13 cellular contexts compared by ENCODE assay signal in genomic region chr2:117523267-117523666, GRCh38.
DNase-seq lines count a peak whose midpoint lies in the region; ATAC-seq and TF ChIP-seq lines count a peak whose summit lies in the region.
"Had no signal": no experiment of that assay in that cellular context is flagged by ENCODE, and none has a peak within 500 bp of the region (broad histone marks: within the 10 kb centered on the region; RNA-seq: fewer than 3 reads in every experiment).

No MANE protein-coding gene starts in this region.

- intact Hi-C loops in A673 (cut with micrococcal nuclease; ENCODE audit: unreplicated experiment) = no loop called here

- DNase-seq in A673 (ENCODE audit: low spot score) (peak; percentile 14), NCI-H1048 (lab: John Stamatoyannopoulos, UW) (peak; percentile 16), RPMI8226 (peak; percentile 94), kidney epithelial cell (ENCODE audit: low read depth) (peak; percentile 19), smooth muscle cell (lab: John Stamatoyannopoulos, UW; ENCODE audit: unreplicated experiment) (no peak), NCI-H446 treated with DMSO at 0.1 percent for 48 hours (lab: John Stamatoyannopoulos, UW) (no peak), neuronal stem cell (ENCODE audit: low spot score) (no peak)
- DNase-seq: activated T-cell treated with anti-CD3 and anti-CD28 coated beads, Interleukin-2, amount 50 U/mL, for 48 hours; effector memory CD8-positive, alpha-beta T cell; GM23248; stimulated activated naive CD4-positive, alpha-beta T cell; T-cell had no signal

- no peak for ATAC-seq in HG03175 (IDR thresholded peaks at IDR 0.05; ENCODE audit: unreplicated experiment)
- ATAC-seq: effector memory CD8-positive, alpha-beta T cell; T-cell had no signal

- H3K4me1 ChIP-seq in A673 (ENCODE audit: insufficient read depth, low read length, poor library complexity, severe bottlenecking) (no peaks in the 10 kb centered on the region), smooth muscle cell (ENCODE audit: low read depth) (no peaks in the 10 kb centered on the region), neuronal stem cell (ENCODE audit: control insufficient read depth in 2 of 2, insufficient read depth in 1 of 2, low read depth in 1 of 2, low read length in 2 of 2) (no peaks in the 10 kb centered on the region)

- no peak overlapping the region for H4K91ac ChIP-seq in neuronal stem cell (ENCODE audit: low read depth, low read length, poor library complexity)

- H3K4me3 ChIP-seq in A673 (ENCODE audit: low read depth, low read length, poor library complexity, severe bottlenecking) (no peak overlapping the region), kidney epithelial cell (ENCODE audit: low read depth, low read length) (no peak overlapping the region), smooth muscle cell (no peak overlapping the region), neuronal stem cell (ENCODE audit: low read length in 2 of 2) (no peak overlapping the region)
- H3K4me3 ChIP-seq: GM23248 had no signal

- H3K27ac ChIP-seq in A673 (ENCODE audit: low read depth, low read length, poor library complexity, severe bottlenecking) (no peak overlapping the region), smooth muscle cell (ENCODE audit: low read depth) (no peak overlapping the region), neuronal stem cell (replicated peaks; ENCODE audit: low read length) (no peak overlapping the region)
- H3K27ac ChIP-seq: GM23248 had no signal

- no TSS peak for BruUV-seq in A673 (replicated peaks; lab: Mats Ljungman, UMichigan)

- H2BK15ac ChIP-seq in neuronal stem cell (ENCODE audit: low read length) = no peak overlapping the region

- POLR2A ChIA-PET in A673 (lab: Charles Lee; ENCODE audit: low non-redundant PET) = no interaction called here

- no peaks in the 10 kb centered on the region for H3K9me3 ChIP-seq in A673 (ENCODE audit: low read depth, low read length, poor library complexity, severe bottlenecking)
- H3K9me3 ChIP-seq in smooth muscle cell (replicated peaks; ENCODE audit: low read depth) = no peaks in the 10 kb centered on the region
- peaks cover 0 to 2% of the 10 kb centered on the region in 2 donors for H3K9me3 ChIP-seq in neuronal stem cell (replicated peaks in 1 of 2; ENCODE audit: control insufficient read depth in 2 of 2, insufficient read depth in 1 of 2, low read depth in 1 of 2, low read length in 2 of 2)

- H3K79me2 ChIP-seq in smooth muscle cell (ENCODE audit: low read depth) = no peaks in the 10 kb centered on the region

- H2AK5ac ChIP-seq in neuronal stem cell (ENCODE audit: low read depth, low read length) = no peak overlapping the region

- H3K9ac ChIP-seq in smooth muscle cell (ENCODE audit: low read depth) (no peak overlapping the region), neuronal stem cell (ENCODE audit: low read depth, low read length, poor library complexity) (no peak overlapping the region)
- H3K9ac ChIP-seq: GM23248 had no signal

- no peak overlapping the region for H3K4ac ChIP-seq in neuronal stem cell (ENCODE audit: low read length)

- H3K4me2 ChIP-seq in smooth muscle cell (no peak overlapping the region), neuronal stem cell (ENCODE audit: insufficient read depth, low read length, poor library complexity, severe bottlenecking) (no peak overlapping the region)

- no peak overlapping the region for H3K23ac ChIP-seq in neuronal stem cell (ENCODE audit: low read depth, low read length, poor library complexity)

- H3K18ac ChIP-seq in neuronal stem cell (ENCODE audit: low read length) = no peak overlapping the region

- no peak overlapping the region for H2AFZ ChIP-seq in smooth muscle cell (ENCODE audit: low read depth)
- H2AFZ ChIP-seq in neuronal stem cell (ENCODE audit: low read length) = no peak overlapping the region
- H2AFZ ChIP-seq: GM23248 had no signal

- H2BK120ac ChIP-seq in neuronal stem cell (ENCODE audit: low read depth, low read length) = no peak overlapping the region

- no peaks in the 10 kb centered on the region for H3K79me1 ChIP-seq in neuronal stem cell (ENCODE audit: low read depth, low read length)

- H3K36me3 ChIP-seq in A673 (ENCODE audit: insufficient read depth, low read length, poor library complexity, severe bottlenecking) (no peaks in the 10 kb centered on the region), kidney epithelial cell (ENCODE audit: control insufficient read depth, insufficient read depth, low read length) (no peaks in the 10 kb centered on the region), smooth muscle cell (ENCODE audit: low read depth) (no peaks in the 10 kb centered on the region), neuronal stem cell (replicated peaks in 1 of 2; ENCODE audit: control insufficient read depth in 2 of 2, insufficient read depth in 2 of 2, low read length in 2 of 2) (no peaks in the 10 kb centered on the region)

- CTCF ChIA-PET in A673 (lab: Charles Lee) = no interaction called here

- no peak overlapping the region for H2BK12ac ChIP-seq in neuronal stem cell (ENCODE audit: low read length)

- 58% methylated on average over 2 of the region's 2 CpGs for WGBS in smooth muscle cell (ENCODE audit: low lambda C conversion rate)
- WGBS in neuronal stem cell (ENCODE audit: extremely low coverage in 2 of 2, insufficient read length in 2 of 2, insufficient replicate concordance in 1 of 2), 2 donors = no CpG with 5 or more reads among the region's 2 CpGs

- H2BK5ac ChIP-seq in neuronal stem cell (ENCODE audit: low read length) = no peak overlapping the region

- H4K8ac ChIP-seq in neuronal stem cell (ENCODE audit: low read depth, low read length) = no peak overlapping the region

- no peak overlapping the region for H3K14ac ChIP-seq in neuronal stem cell (ENCODE audit: low read length)

- H4K20me1 ChIP-seq in smooth muscle cell (ENCODE audit: low read depth) = no peaks in the 10 kb centered on the region

- H3K27me3 ChIP-seq in A673 (replicated peaks; ENCODE audit: insufficient read depth, low read depth, low read length, poor library complexity) (no peaks in the 10 kb centered on the region), kidney epithelial cell (ENCODE audit: control insufficient read depth, insufficient read depth, low read length) (no peaks in the 10 kb centered on the region), smooth muscle cell (ENCODE audit: low read depth) (no peaks in the 10 kb centered on the region), neuronal stem cell (ENCODE audit: control insufficient read depth in 3 of 3, insufficient read depth in 3 of 3, low read depth in 1 of 3, low read length in 3 of 3) (no peaks in the 10 kb centered on the region)

- TF ChIP-seq CTCF in A673 (conservative IDR thresholded peaks at IDR 0.05; ENCODE audit: low read depth, low read length) (no peak), kidney epithelial cell (IDR thresholded peaks at IDR 0.05; ENCODE audit: insufficient read depth, low read length, poor library complexity, severe bottlenecking) (no peak), smooth muscle cell (IDR thresholded peaks at IDR 0.05; ENCODE audit: borderline replicate concordance, insufficient read depth, poor library complexity, severe bottlenecking) (no peak)

- no peaks in the 10 kb centered on the region for H3F3A ChIP-seq in smooth muscle cell (ENCODE audit: low read depth)

Comparison
In these comparisons a context has a peak if more than half of its experiments do, and no peak if none do; other contexts are left out.
1. DNase-seq: peak in A673 (single experiment), NCI-H1048 (single experiment), RPMI8226 (single experiment) and kidney epithelial cell (single experiment); none in smooth muscle cell (single experiment), NCI-H446 treated with DMSO at 0.1 percent for 48 hours (single experiment) and neuronal stem cell (single experiment).